In the genomic region with DNA sequence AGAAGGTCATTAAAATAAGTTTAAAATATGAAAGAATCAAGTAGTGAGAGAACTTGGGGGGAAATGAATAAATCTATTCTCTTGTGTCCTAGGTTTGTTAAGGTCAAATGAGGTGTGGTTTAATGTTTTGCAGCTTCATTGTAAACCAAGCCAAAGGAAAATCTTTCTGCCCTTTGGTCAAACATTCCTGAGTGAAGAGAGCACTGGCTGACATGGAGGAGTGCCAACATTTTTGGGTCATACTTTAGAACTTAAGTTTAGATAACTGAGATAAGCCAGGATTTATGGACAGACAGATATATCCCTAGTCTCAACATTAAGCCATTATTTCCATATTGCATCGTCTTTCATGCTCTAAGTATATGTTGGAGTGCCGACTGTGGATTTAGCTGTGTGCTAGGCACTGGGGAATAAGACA, we compare ENCODE assay signal across 11 cellular contexts.
DNase-seq lines count a peak whose midpoint lies in the region; ATAC-seq and TF ChIP-seq lines count a peak whose summit lies in the region.
"Had no signal": no experiment of that assay in that cellular context is flagged by ENCODE, and none has a peak within 500 bp of the region (broad histone marks: within the 10 kb centered on the region; RNA-seq: fewer than 3 reads in every experiment).

No MANE protein-coding gene starts in this region.

- 58 to 91% methylated on average over 2 of the region's 2 CpGs for WGBS in esophagus squamous epithelium, 2 donors
- WGBS in lower leg skin, 2 donors, result 58 to 70% methylated on average over 2 of the region's 2 CpGs

- intact Hi-C loops in Right ventricle myocardium inferior (cut with DNase I) (no loop called here), OCI-LY7 (cut with micrococcal nuclease; ENCODE audit: unreplicated experiment) (no loop called here), esophagus squamous epithelium (cut with DNase I) (no loop called here), lower leg skin (cut with DNase I; ENCODE audit: low total_unique reads) (no loop called here)

- POLR2A ChIA-PET in OCI-LY7 (lab: Charles Lee), result no interaction called here

- H3K9me3 ChIP-seq in right atrium auricular region (no peaks in the 10 kb centered on the region), OCI-LY7 (ENCODE audit: low read length) (no peaks in the 10 kb centered on the region), esophagus squamous epithelium (no peaks in the 10 kb centered on the region)

- H3K9me2 ChIP-seq in OCI-LY7 (ENCODE audit: insufficient read depth, low read length), result no peaks in the 10 kb centered on the region

- H4K20me1 ChIP-seq in OCI-LY7 (ENCODE audit: insufficient read depth, low read length), result no peaks in the 10 kb centered on the region

- H2AFZ ChIP-seq in OCI-LY7 (ENCODE audit: low read length), result no peak overlapping the region

- no peak overlapping the region for H3K4me2 ChIP-seq in OCI-LY7 (ENCODE audit: low read length)

- CTCF ChIA-PET in OCI-LY7 (lab: Charles Lee; ENCODE audit: unreplicated experiment), result no interaction called here

- TF ChIP-seq CTCF in right atrium auricular region (IDR thresholded peaks at IDR 0.05) (no peak), OCI-LY7 (conservative IDR thresholded peaks at IDR 0.05; ENCODE audit: low read length) (no peak), esophagus squamous epithelium (IDR thresholded peaks at IDR 0.05) (no peak), lower leg skin (IDR thresholded peaks at IDR 0.05) (no peak)

- peak; percentile 32 for ATAC-seq in Right ventricle myocardium inferior

- no TSS peak for BruUV-seq in OCI-LY7 (replicated peaks; lab: Mats Ljungman, UMichigan)

- TF ChIP-seq POLR2A in esophagus squamous epithelium (IDR thresholded peaks at IDR 0.05), result no peak
- no peak for TF ChIP-seq POLR2A in lower leg skin (IDR thresholded peaks at IDR 0.05)

- H3K4me3 ChIP-seq in right atrium auricular region (no peak overlapping the region), OCI-LY7 (ENCODE audit: low read depth, low read length, poor library complexity, severe bottlenecking) (no peak overlapping the region), esophagus squamous epithelium (no peak overlapping the region), lower leg skin (ENCODE audit: low read depth, poor library complexity, severe bottlenecking) (no peak overlapping the region)

- DNase-seq in Right ventricle myocardium inferior (ENCODE audit: missing footprints) (no peak), right atrium auricular region (ENCODE audit: low spot score) (no peak), amniotic stem cell (lab: John Stamatoyannopoulos, UW) (peak; percentile 30), iris pigment epithelial cell (ENCODE audit: low read depth) (peak; percentile 94), OCI-LY7 (ENCODE audit: low spot score) (no peak), esophagus squamous epithelium (lab: John Stamatoyannopoulos, UW) (no peak), lower leg skin (ENCODE audit: low spot score in 2 of 2) (no peak)
- DNase-seq in stimulated activated naive CD4-positive, alpha-beta T cell (lab: John Stamatoyannopoulos, UW), result no peak
- DNase-seq: H9; stimulated activated CD4-positive, alpha-beta T cell treated with anti-CD3 and anti-CD28 coated beads, Interleukin-2, amount 100 ng/mL, for 48 hours; T-helper 2 cell had no signal

- no peaks in the 10 kb centered on the region for H3K36me3 ChIP-seq in right atrium auricular region
- no peaks in the 10 kb centered on the region for H3K36me3 ChIP-seq in OCI-LY7 (ENCODE audit: insufficient read depth, low read length)
- H3K36me3 ChIP-seq in esophagus squamous epithelium, result no peaks in the 10 kb centered on the region

- H3K4me1 ChIP-seq in right atrium auricular region, result peaks cover 2 to 18% of the 10 kb centered on the region in 2 donors
- peaks cover 26% of the 10 kb centered on the region for H3K4me1 ChIP-seq in OCI-LY7 (ENCODE audit: insufficient read depth, low read length, poor library complexity, severe bottlenecking)
- H3K4me1 ChIP-seq in esophagus squamous epithelium, result peaks cover 0 to 8% (median 0%) of the 10 kb centered on the region in 3 donors

- H3K27ac ChIP-seq in right atrium auricular region (peak overlapping the region in 1 of 2 donors; percentile 34), OCI-LY7 (ENCODE audit: low read depth, low read length, poor library complexity, severe bottlenecking) (no peak overlapping the region), esophagus squamous epithelium (no peak overlapping the region)

- no peaks in the 10 kb centered on the region for H3K27me3 ChIP-seq in right atrium auricular region
- H3K27me3 ChIP-seq in esophagus squamous epithelium, result no peaks in the 10 kb centered on the region

- H3K79me2 ChIP-seq in OCI-LY7 (ENCODE audit: insufficient read depth, low read depth, low read length), result no peaks in the 10 kb centered on the region

Comparison
In these comparisons a context has a peak if more than half of its experiments do, and no peak if none do; other contexts are left out.
1. DNase-seq: peak in amniotic stem cell (single experiment) and iris pigment epithelial cell (single experiment); none in Right ventricle myocardium inferior (single experiment), right atrium auricular region (single experiment), stimulated activated naive CD4-positive, alpha-beta T cell (0 of 6), OCI-LY7 (single experiment), esophagus squamous epithelium (single experiment) and lower leg skin (0 of 2).